21 cellular contexts compared by ENCODE assay signal in genomic region chr2:157864857-157865450, GRCh38.
"Had no signal": no experiment of that assay in that cellular context is flagged by ENCODE, and none has a peak within 500 bp of the region (broad histone marks: within the 10 kb centered on the region; RNA-seq: fewer than 3 reads in every experiment).

No MANE protein-coding gene starts in this region.

- H3K4me3 Mint-ChIP-seq: activated naive CD8-positive, alpha-beta T cell; nephron; stimulated activated naive CD8-positive, alpha-beta T cell treated with anti-CD3 and anti-CD28 coated beads, Interleukin-15, amount 100 ng/mL, for 72 hours; T-helper 2 cell treated with Interferon-gamma antibody and Interleukin-4, amounts not matched to agents 5 μg/mL and 100 μg/mL, for 36 hours had no signal

- H3K27me3 Mint-ChIP-seq: activated naive CD8-positive, alpha-beta T cell; stimulated activated naive CD8-positive, alpha-beta T cell treated with anti-CD3 and anti-CD28 coated beads, Interleukin-15, amount 100 ng/mL, for 72 hours had no signal

- H3K9me3 Mint-ChIP-seq: nephron; stimulated activated naive CD8-positive, alpha-beta T cell treated with anti-CD3 and anti-CD28 coated beads, Interleukin-15, amount 100 ng/mL, for 72 hours; T-helper 2 cell treated with Interferon-gamma antibody and Interleukin-4, amounts not matched to agents 5 μg/mL and 100 μg/mL, for 36 hours had no signal

- DNase-seq: activated CD4-positive, alpha-beta T cell treated with anti-CD3 and anti-CD28 coated beads, Interleukin-2, amount 50 U/mL, for 4 hours; adrenal gland; brain microvascular endothelial cell; central memory CD4-positive, alpha-beta T cell; effector memory CD4-positive, alpha-beta T cell; foreskin melanocyte; left ventricle myocardium superior; mammary epithelial cell; midbrain; pancreas; psoas muscle; SIG-M5; SK-N-SH; spleen; stimulated activated CD4-positive, alpha-beta T cell treated with anti-CD3 and anti-CD28 coated beads, Interleukin-4, amount 100 ng/mL, for 24 hours; stimulated activated naive CD8-positive, alpha-beta T cell treated with anti-CD3 and anti-CD28 coated beads, Interleukin-15, amount 100 ng/mL, for 72 hours; tibial artery had no signal

- ATAC-seq: esophagus mucosa; left ventricle myocardium superior; pancreas; psoas muscle; stimulated activated naive CD8-positive, alpha-beta T cell treated with anti-CD3 and anti-CD28 coated beads, Interleukin-15, amount 100 ng/mL, for 72 hours had no signal

- H3K27ac Mint-ChIP-seq: activated naive CD8-positive, alpha-beta T cell; nephron; T-helper 2 cell treated with Interferon-gamma antibody and Interleukin-4, amounts not matched to agents 5 μg/mL and 100 μg/mL, for 36 hours had no signal
